In genomic region chr2:142127248-142127647, GRCh38 we compare ENCODE assay signal across 31 cellular contexts. TPM values are rescaled to one million over a fixed set of nuclear protein-coding genes. Genes with fewer than 3 reads are reported as not detected.
"Had no signal": no experiment of that assay in that cellular context is flagged by ENCODE, and none has a peak within 500 bp of the region (broad histone marks: within the 10 kb centered on the region; RNA-seq: fewer than 3 reads in every experiment).

No MANE protein-coding gene starts in this region.

- H3K4me1 Mint-ChIP-seq: central memory CD8-positive, alpha-beta T cell had no signal

- H3K36me3 ChIP-seq: ascending aorta, brain microvascular endothelial cell, esophagus squamous epithelium, gastroesophageal sphincter had no signal

- DNase-seq: activated CD4-positive, alpha-beta memory T cell treated with anti-CD3 and anti-CD28 coated beads for 36 hours; activated CD4-positive, alpha-beta T cell treated with anti-CD3 and anti-CD28 coated beads for 36 hours; activated CD4-positive, alpha-beta T cell treated with anti-CD3 and anti-CD28 coated beads, Interleukin-2, amount 10 ng/mL, durations not matched to agents 24 days and 14 days; activated CD4-positive, CD25-positive, alpha-beta regulatory T cell; activated CD4-positive, CD25-positive, alpha-beta regulatory T cell treated with anti-CD3 and anti-CD28 coated beads, Interleukin-2, amount 50 U/mL, for 72 hours; activated CD8-positive, alpha-beta memory T cell treated with anti-CD3 and anti-CD28 coated beads, Interleukin-2, amount 10 ng/mL, durations not matched to agents 7 days and 5 days; activated CD8-positive, alpha-beta memory T cell treated with anti-CD3 and anti-CD28 coated beads, Interleukin-2, amount 50 U/mL, for 4 hours; activated CD8-positive, alpha-beta T cell treated with anti-CD3 and anti-CD28 coated beads, Interleukin-2, amount 10 ng/mL, durations not matched to agents 7 days and 5 days; activated gamma-delta T cell; activated naive CD4-positive, alpha-beta T cell; activated naive CD4-positive, alpha-beta T cell treated with anti-CD3 and anti-CD28 coated beads, Interleukin-2, amount 10 ng/mL, durations not matched to agents 7 days and 5 days; activated naive CD8-positive, alpha-beta T cell treated with anti-CD3 and anti-CD28 coated beads, Interleukin-2, amount 10 ng/mL, durations not matched to agents 7 days and 5 days; activated T-cell treated with anti-CD3 and anti-CD28 coated beads, Interleukin-2, amount 50 U/mL, for 1 hour; activated T-cell treated with anti-CD3 and anti-CD28 coated beads, Interleukin-2, amount 50 U/mL, for 48 hours; brain microvascular endothelial cell; cortex of kidney; dermis blood vessel endothelial cell; effector CD8-positive, alpha-beta T cell; esophagus squamous epithelium; foreskin melanocyte; head of caudate nucleus; T-helper 2 cell had no signal

- H3K27ac Mint-ChIP-seq: activated CD4-positive, alpha-beta memory T cell treated with anti-CD3 and anti-CD28 coated beads for 36 hours; activated CD4-positive, alpha-beta T cell treated with anti-CD3 and anti-CD28 coated beads for 36 hours; activated CD4-positive, alpha-beta T cell treated with anti-CD3 and anti-CD28 coated beads, Interleukin-2, amount 10 ng/mL, durations not matched to agents 24 days and 14 days; activated CD8-positive, alpha-beta memory T cell treated with anti-CD3 and anti-CD28 coated beads, Interleukin-2, amount 10 ng/mL, durations not matched to agents 7 days and 5 days; activated CD8-positive, alpha-beta T cell treated with anti-CD3 and anti-CD28 coated beads, Interleukin-2, amount 10 ng/mL, durations not matched to agents 7 days and 5 days; activated naive CD4-positive, alpha-beta T cell treated with anti-CD3 and anti-CD28 coated beads, Interleukin-2, amount 10 ng/mL, durations not matched to agents 7 days and 5 days; activated naive CD4-positive, alpha-beta T cell treated with anti-CD3 and anti-CD28 coated beads, Interleukin-2, amount 50 U/mL, for 72 hours; activated naive CD8-positive, alpha-beta T cell treated with anti-CD3 and anti-CD28 coated beads, Interleukin-2, amount 10 ng/mL, durations not matched to agents 7 days and 5 days; activated T-helper 1 cell treated with anti-CD3 and anti-CD28 coated beads, Interleukin-12 subunit alpha, Interleukin-12 subunit beta, Interleukin-2, Interleukin-4 antibody, amounts not matched to agents 30 ng/mL and 10 ng/mL and 1 ng/mL, durations not matched to agents 14 hours and 24 hours and 36 hours had no signal

- H3K9me3 ChIP-seq: ascending aorta, esophagus squamous epithelium, gastroesophageal sphincter had no signal

- H3K4me3 ChIP-seq: ascending aorta, esophagus squamous epithelium, gastroesophageal sphincter had no signal

- H3K9me3 Mint-ChIP-seq: activated CD4-positive, alpha-beta memory T cell treated with anti-CD3 and anti-CD28 coated beads for 36 hours; activated CD4-positive, alpha-beta T cell treated with anti-CD3 and anti-CD28 coated beads, Interleukin-2, amount 10 ng/mL, durations not matched to agents 24 days and 14 days; activated naive CD4-positive, alpha-beta T cell treated with anti-CD3 and anti-CD28 coated beads, Interleukin-2, amount 10 ng/mL, durations not matched to agents 7 days and 5 days; activated naive CD8-positive, alpha-beta T cell treated with anti-CD3 and anti-CD28 coated beads, Interleukin-2, amount 10 ng/mL, durations not matched to agents 7 days and 5 days; activated T-helper 1 cell treated with anti-CD3 and anti-CD28 coated beads, Interleukin-12 subunit alpha, Interleukin-12 subunit beta, Interleukin-2, Interleukin-4 antibody, amounts not matched to agents 30 ng/mL and 10 ng/mL and 1 ng/mL, durations not matched to agents 14 hours and 24 hours and 36 hours had no signal

- ATAC-seq: activated CD4-positive, alpha-beta T cell treated with anti-CD3 and anti-CD28 coated beads for 36 hours; activated CD8-positive, alpha-beta memory T cell treated with anti-CD3 and anti-CD28 coated beads, Interleukin-2, amount 10 ng/mL, durations not matched to agents 7 days and 5 days; activated CD8-positive, alpha-beta T cell treated with anti-CD3 and anti-CD28 coated beads, Interleukin-2, amount 10 ng/mL, durations not matched to agents 7 days and 5 days; activated naive CD4-positive, alpha-beta T cell treated with anti-CD3 and anti-CD28 coated beads, Interleukin-2, amount 50 U/mL, for 72 hours; gastroesophageal sphincter had no signal

- H3K36me3 Mint-ChIP-seq: activated CD4-positive, alpha-beta memory T cell treated with anti-CD3 and anti-CD28 coated beads for 36 hours; activated CD8-positive, alpha-beta memory T cell treated with anti-CD3 and anti-CD28 coated beads, Interleukin-2, amount 10 ng/mL, durations not matched to agents 7 days and 5 days; activated naive CD4-positive, alpha-beta T cell treated with anti-CD3 and anti-CD28 coated beads, Interleukin-2, amount 10 ng/mL, durations not matched to agents 7 days and 5 days; activated naive CD8-positive, alpha-beta T cell treated with anti-CD3 and anti-CD28 coated beads, Interleukin-2, amount 10 ng/mL, durations not matched to agents 7 days and 5 days had no signal

- H3K27ac ChIP-seq: ascending aorta, brain microvascular endothelial cell, epithelial cell of prostate, esophagus squamous epithelium, gastroesophageal sphincter had no signal

- H3K27me3 Mint-ChIP-seq: central memory CD8-positive, alpha-beta T cell had no signal

- H3K4me3 Mint-ChIP-seq: activated CD4-positive, alpha-beta memory T cell treated with anti-CD3 and anti-CD28 coated beads for 36 hours; activated CD4-positive, alpha-beta T cell treated with anti-CD3 and anti-CD28 coated beads for 36 hours; activated CD4-positive, alpha-beta T cell treated with anti-CD3 and anti-CD28 coated beads, Interleukin-2, amount 10 ng/mL, durations not matched to agents 24 days and 14 days; activated CD8-positive, alpha-beta memory T cell treated with anti-CD3 and anti-CD28 coated beads, Interleukin-2, amount 10 ng/mL, durations not matched to agents 7 days and 5 days; activated CD8-positive, alpha-beta T cell treated with anti-CD3 and anti-CD28 coated beads, Interleukin-2, amount 10 ng/mL, durations not matched to agents 7 days and 5 days; activated naive CD4-positive, alpha-beta T cell treated with anti-CD3 and anti-CD28 coated beads, Interleukin-2, amount 10 ng/mL, durations not matched to agents 7 days and 5 days; activated naive CD8-positive, alpha-beta T cell treated with anti-CD3 and anti-CD28 coated beads, Interleukin-2, amount 10 ng/mL, durations not matched to agents 7 days and 5 days; activated T-helper 1 cell treated with anti-CD3 and anti-CD28 coated beads, Interleukin-12 subunit alpha, Interleukin-12 subunit beta, Interleukin-2, Interleukin-4 antibody, amounts not matched to agents 30 ng/mL and 10 ng/mL and 1 ng/mL, durations not matched to agents 14 hours and 24 hours and 36 hours; central memory CD8-positive, alpha-beta T cell had no signal

RNA-seq across cellular contexts. Expression of gene LRP1B, which starts 3.6 kb away (rescaled TPM):
- total RNA-seq: activated CD4-positive, alpha-beta memory T cell treated with anti-CD3 and anti-CD28 coated beads for 36 hours; activated CD4-positive, alpha-beta T cell treated with anti-CD3 and anti-CD28 coated beads for 36 hours; activated CD4-positive, alpha-beta T cell treated with anti-CD3 and anti-CD28 coated beads, Interleukin-2, amount 10 ng/mL, durations not matched to agents 24 days and 14 days; activated CD8-positive, alpha-beta memory T cell treated with anti-CD3 and anti-CD28 coated beads for 36 hours; activated CD8-positive, alpha-beta memory T cell treated with anti-CD3 and anti-CD28 coated beads, Interleukin-2, amount 10 ng/mL, durations not matched to agents 7 days and 5 days; activated CD8-positive, alpha-beta T cell treated with anti-CD3 and anti-CD28 coated beads, Interleukin-2, amount 10 ng/mL, durations not matched to agents 7 days and 5 days; activated naive CD4-positive, alpha-beta T cell treated with anti-CD3 and anti-CD28 coated beads, Interleukin-2, amount 50 U/mL, for 72 hours; activated naive CD8-positive, alpha-beta T cell treated with anti-CD3 and anti-CD28 coated beads, Interleukin-2, amount 10 ng/mL, durations not matched to agents 7 days and 5 days; activated T-helper 1 cell treated with anti-CD3 and anti-CD28 coated beads, Interleukin-12 subunit alpha, Interleukin-12 subunit beta, Interleukin-2, Interleukin-4 antibody, amounts not matched to agents 30 ng/mL and 10 ng/mL and 1 ng/mL, durations not matched to agents 14 hours and 24 hours and 36 hours; ascending aorta; glomerular endothelial cell; T-helper 1 cell treated with Interleukin-12 subunit alpha and Interleukin-12 subunit beta and Interleukin-4 antibody, amounts not matched to agents 30 ng/mL and 1 ng/mL, for 36 hours had no signal
